8 cellular contexts compared by ENCODE assay signal in genomic region chr2:86719637-86720540, GRCh38. TPM values are rescaled to one million over a fixed set of nuclear protein-coding genes. Genes with fewer than 3 reads are reported as not detected.
A peak's percentile ranks its signal among the peaks of the same experiment; 100 is the strongest.
DNase-seq lines count a peak whose midpoint lies in the region; ATAC-seq and TF ChIP-seq lines count a peak whose summit lies in the region.
"Not testable (repeated sequence)": the region's sequence is repeated elsewhere in the genome, so short reads cannot be mapped to it uniquely, and the experiment has no call there.

Gene RMND5A, plus strand, starts transcription at chr2:86720291. Its CDS starts 377 bp downstream, at chr2:86720668.

- CTCF ChIA-PET in activated CD4-positive, alpha-beta T cell treated with anti-CD3 and anti-CD28 coated beads, Interleukin-2, amount 10 ng/mL, durations not matched to agents 7 days and 5 days (lab: Charles Lee): not testable (repeated sequence)

- H3K27ac ChIP-seq in colonic mucosa: peak within 1 kb of the TSS; percentile 90

- H3K27ac Mint-ChIP-seq in activated CD4-positive, alpha-beta T cell treated with anti-CD3 and anti-CD28 coated beads, Interleukin-2, amount 10 ng/mL, durations not matched to agents 7 days and 5 days: peak within 1 kb of the TSS; percentile 87

- H3K4me3 Mint-ChIP-seq in activated CD4-positive, alpha-beta T cell treated with anti-CD3 and anti-CD28 coated beads, Interleukin-2, amount 10 ng/mL, durations not matched to agents 7 days and 5 days: peak within 1 kb of the TSS; percentile 79

- H3K27me3 Mint-ChIP-seq in activated CD4-positive, alpha-beta T cell treated with anti-CD3 and anti-CD28 coated beads, Interleukin-2, amount 10 ng/mL, durations not matched to agents 7 days and 5 days: not testable (repeated sequence)

- intact Hi-C loops in colonic mucosa (cut with DNase I): not testable (repeated sequence)

- H3K36me3 ChIP-seq in colonic mucosa: not testable (repeated sequence)

- not testable (repeated sequence) for TF ChIP-seq CTCF in colonic mucosa (IDR thresholded peaks at IDR 0.05)

- H3K4me3 ChIP-seq in colonic mucosa: peak within 1 kb of the TSS; percentile 59

- peak; percentile 89 for ATAC-seq in GM19035 (IDR thresholded peaks at IDR 0.05; ENCODE audit: unreplicated experiment)
- peak; percentile 90 for ATAC-seq in HG03354 (IDR thresholded peaks at IDR 0.05; ENCODE audit: poor library complexity, severe bottlenecking, unreplicated experiment)

- not testable (repeated sequence) for H3K9me3 ChIP-seq in colonic mucosa

- H3K27me3 ChIP-seq in colonic mucosa: not testable (repeated sequence)

- H3K4me1 ChIP-seq in colonic mucosa: not testable (repeated sequence)

- not testable (repeated sequence) for H3K36me3 Mint-ChIP-seq in activated CD4-positive, alpha-beta T cell treated with anti-CD3 and anti-CD28 coated beads, Interleukin-2, amount 10 ng/mL, durations not matched to agents 7 days and 5 days (ENCODE audit: low read depth)

- H3K4me1 Mint-ChIP-seq in activated CD4-positive, alpha-beta T cell treated with anti-CD3 and anti-CD28 coated beads, Interleukin-2, amount 10 ng/mL, durations not matched to agents 7 days and 5 days: not testable (repeated sequence)

- POLR2A ChIA-PET in activated CD4-positive, alpha-beta T cell treated with anti-CD3 and anti-CD28 coated beads, Interleukin-2, amount 10 ng/mL, durations not matched to agents 7 days and 5 days (lab: Charles Lee): not testable (repeated sequence)

- peak; percentile 66 for DNase-seq in AG20443 (ENCODE audit: low spot score)
- peak; percentile 93 for DNase-seq in NCI-H748 (lab: John Stamatoyannopoulos, UW; ENCODE audit: unreplicated experiment)
- peak; percentile 93 for DNase-seq in activated CD4-positive, alpha-beta T cell treated with anti-CD3 and anti-CD28 coated beads, Interleukin-2, amount 10 ng/mL, durations not matched to agents 7 days and 5 days
- DNase-seq in colonic mucosa: peak; percentile 94
- peak; percentile 91 for DNase-seq in kidney tubule cell (ENCODE audit: low spot score)
- peak; percentile 93 for DNase-seq in stimulated activated CD4-positive, alpha-beta T cell treated with anti-CD3 and anti-CD28 coated beads, Interleukin-15, amount 100 ng/mL, for 24 hours

- H3K9ac ChIP-seq in colonic mucosa (ENCODE audit: low read depth in 2 of 2, low read length in 2 of 2): peak within 1 kb of the TSS in 1 of 2 donors; percentile 72

- not testable (repeated sequence) for H3K9me3 Mint-ChIP-seq in activated CD4-positive, alpha-beta T cell treated with anti-CD3 and anti-CD28 coated beads, Interleukin-2, amount 10 ng/mL, durations not matched to agents 7 days and 5 days

RNA-seq across cellular contexts. Expression of gene RMND5A, which starts in this region (rescaled TPM):
- total RNA-seq in activated CD4-positive, alpha-beta T cell treated with anti-CD3 and anti-CD28 coated beads, Interleukin-2, amount 10 ng/mL, durations not matched to agents 7 days and 5 days: 10 to 100 TPM; 28.4 to 37.3 TPM
- total RNA-seq in colonic mucosa: 10 to 100 TPM; 63.7 to 72.6 TPM

Comparison
In these comparisons a context has a peak if more than half of its experiments do, and no peak if none do; other contexts are left out.
1. Peak in every context shown above with its lines: DNase-seq, ATAC-seq, H3K4me3 ChIP-seq and H3K27ac ChIP-seq.